Comparison of ENCODE assay signal across 16 cellular contexts in the genomic region with DNA sequence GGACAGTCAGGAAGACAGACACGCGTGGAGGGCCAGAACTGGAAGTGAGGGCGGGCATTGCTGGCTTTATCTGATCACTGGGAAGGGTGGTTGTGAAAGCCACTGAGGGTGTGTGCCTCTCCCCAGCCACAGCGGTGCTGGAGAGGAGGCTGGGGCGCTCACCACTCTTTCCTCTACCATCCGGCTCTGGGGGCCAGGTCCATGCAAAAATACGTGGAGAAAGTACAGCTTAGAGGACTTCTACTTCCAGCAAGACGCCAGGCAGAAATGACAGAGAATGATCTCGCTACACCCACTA.
DNase-seq lines count a peak whose midpoint lies in the region; ATAC-seq, FAIRE-seq and TF ChIP-seq lines count a peak whose summit lies in the region.
"Had no signal": no experiment of that assay in that cellular context is flagged by ENCODE, and none has a peak within 500 bp of the region (broad histone marks: within the 10 kb centered on the region; RNA-seq: fewer than 3 reads in every experiment).

No MANE protein-coding gene starts in this region.

- BruUV-seq in K562 (replicated peaks; lab: Mats Ljungman, UMichigan), result no TSS peak

- no peaks in the 10 kb centered on the region for H3K36me3 ChIP-seq in GM23338 (ENCODE audit: insufficient read depth)
- H3K36me3 ChIP-seq in K562 (ENCODE audit: control insufficient read depth, insufficient read depth, low read length), result no peaks in the 10 kb centered on the region
- no peaks in the 10 kb centered on the region for H3K36me3 ChIP-seq in neural progenitor cell
- H3K36me3 ChIP-seq: HAP-1, MG63 had no signal

- H3K9me3 ChIP-seq in K562 (replicated peaks; ENCODE audit: control insufficient read depth, insufficient read depth, low read depth, low read length), result no peaks in the 10 kb centered on the region
- H3K9me3 ChIP-seq in neural progenitor cell (ENCODE audit: low read depth), result no peaks in the 10 kb centered on the region
- H3K9me3 ChIP-seq: HAP-1, MG63 had no signal

- peak overlapping the region; percentile 50 for H3K27ac Mint-ChIP-seq in activated CD4-positive, alpha-beta T cell treated with anti-CD3 and anti-CD28 coated beads, Interleukin-2, amount 10 ng/mL, durations not matched to agents 7 days and 5 days
- H3K27ac Mint-ChIP-seq in GM23338 (no peak overlapping the region), neural progenitor cell (no peak overlapping the region)
- H3K27ac Mint-ChIP-seq: HFFc6 had no signal

- H3K9me2 ChIP-seq in GM23338 (ENCODE audit: insufficient read depth), result no peaks in the 10 kb centered on the region

- H3K27me3 Mint-ChIP-seq in activated CD4-positive, alpha-beta T cell treated with anti-CD3 and anti-CD28 coated beads, Interleukin-2, amount 10 ng/mL, durations not matched to agents 7 days and 5 days, result no peaks in the 10 kb centered on the region
- H3K27me3 Mint-ChIP-seq in GM23338 (ENCODE audit: insufficient read depth, low read depth, poor library complexity), result peaks cover 13% of the 10 kb centered on the region
- peaks cover 2% of the 10 kb centered on the region for H3K27me3 Mint-ChIP-seq in neural progenitor cell (ENCODE audit: insufficient read depth, low read depth)
- H3K27me3 Mint-ChIP-seq: CD4-positive, CD25-positive, alpha-beta regulatory T cell had no signal

- H3K4me3 Mint-ChIP-seq in activated CD4-positive, alpha-beta T cell treated with anti-CD3 and anti-CD28 coated beads, Interleukin-2, amount 10 ng/mL, durations not matched to agents 7 days and 5 days, result no peak overlapping the region
- no peak overlapping the region for H3K4me3 Mint-ChIP-seq in GM23338
- no peak overlapping the region for H3K4me3 Mint-ChIP-seq in neural progenitor cell
- H3K4me3 Mint-ChIP-seq: CD4-positive, CD25-positive, alpha-beta regulatory T cell; HFFc6 had no signal

- POLR2A ChIA-PET in activated CD4-positive, alpha-beta T cell treated with anti-CD3 and anti-CD28 coated beads, Interleukin-2, amount 10 ng/mL, durations not matched to agents 7 days and 5 days (lab: Charles Lee), result no interaction called here
- POLR2A ChIA-PET in K562 (lab: Yijun Ruan, JAX), result interaction anchor here (0.9 to 1.5 kb wide), 2 partner anchors 10 to 345 kb away, joined by 3 to 4 read pairs; no protein-coding TSS in a partner anchor

- no peak overlapping the region for H3K27ac ChIP-seq in GM23338 (ENCODE audit: low read depth)
- no peak overlapping the region for H3K27ac ChIP-seq in K562 (ENCODE audit: extremely low read depth, low read depth, low read length)
- no peak overlapping the region for H3K27ac ChIP-seq in neural progenitor cell
- H3K27ac ChIP-seq: GM23248, RWPE1 had no signal

- H3K27me3 ChIP-seq in GM23338 (ENCODE audit: insufficient read depth) (no peaks in the 10 kb centered on the region), K562 (ENCODE audit: control insufficient read depth in 2 of 2, insufficient read depth in 2 of 2, low read length in 2 of 2) (peaks cover 28 to 76% of the 10 kb centered on the region in 2 experiments), neural progenitor cell (no peaks in the 10 kb centered on the region)

- H3K4me3 ChIP-seq in GM23338, result no peak overlapping the region
- H3K4me3 ChIP-seq in K562, result no peak overlapping the region
- H3K4me3 ChIP-seq in neural progenitor cell, result no peak overlapping the region
- H3K4me3 ChIP-seq: GM12878, GM23248, HAP-1, MG63 had no signal

- H3K9me1 ChIP-seq in K562 (ENCODE audit: control insufficient read depth, insufficient read depth, low read length), result no peaks in the 10 kb centered on the region

- H3K4me1 ChIP-seq in GM23338 (ENCODE audit: insufficient read depth) (peaks cover 8% of the 10 kb centered on the region), K562 (replicated peaks in 1 of 2; ENCODE audit: control insufficient read depth in 2 of 2, insufficient read depth in 2 of 2, low read length in 2 of 2) (peaks cover 0 to 9% of the 10 kb centered on the region in 2 experiments; a peak in 2 of 5 replicates), neural progenitor cell (no peaks in the 10 kb centered on the region)
- H3K4me1 ChIP-seq: HAP-1 had no signal

- ATAC-seq in GM23338, result peak; percentile 15
- ATAC-seq in K562, result peak; percentile 64

- H4K20me1 ChIP-seq in GM23338 (replicated peaks; ENCODE audit: insufficient read depth) (no peaks in the 10 kb centered on the region), K562 (replicated peaks; ENCODE audit: control insufficient read depth, insufficient read depth, low read length) (peaks cover 4% of the 10 kb centered on the region; the same call in 1 of the 2 replicates), neural progenitor cell (ENCODE audit: low read depth) (no peaks in the 10 kb centered on the region)

- no peaks in the 10 kb centered on the region for H3K36me3 Mint-ChIP-seq in activated CD4-positive, alpha-beta T cell treated with anti-CD3 and anti-CD28 coated beads, Interleukin-2, amount 10 ng/mL, durations not matched to agents 7 days and 5 days (ENCODE audit: low read depth)
- H3K36me3 Mint-ChIP-seq in GM23338 (ENCODE audit: low read depth) (0 out of 3 replicates have a peak, but pooled peaks cover 3% of the 10 kb centered on the region), neural progenitor cell (no peaks in the 10 kb centered on the region)

- in situ Hi-C loops in K562 (cut with MboI), result loop anchor here (5.0 to 10.0 kb wide), 3 partner anchors 179 to 589 kb away; a partner anchor contains a TSS
- in situ Hi-C loops in GM13977 (cut with MboI; ENCODE audit: low pct_unique_long_range_greater_than_20kb, low sequenced_read_pairs, unreplicated experiment), result loop anchor here (10.0 to 25.0 kb wide), 2 partner anchors 186 to 369 kb away; a partner anchor contains a TSS

- peaks cover 4% of the 10 kb centered on the region for H3K4me1 Mint-ChIP-seq in activated CD4-positive, alpha-beta T cell treated with anti-CD3 and anti-CD28 coated beads, Interleukin-2, amount 10 ng/mL, durations not matched to agents 7 days and 5 days
- H3K4me1 Mint-ChIP-seq in GM23338 (peaks cover 19% of the 10 kb centered on the region), neural progenitor cell (peaks cover 5% of the 10 kb centered on the region)
- H3K4me1 Mint-ChIP-seq: CD4-positive, CD25-positive, alpha-beta regulatory T cell had no signal

- H3F3A ChIP-seq in GM23338 (replicated peaks; ENCODE audit: low read depth), result no peaks in the 10 kb centered on the region
- no peaks in the 10 kb centered on the region for H3F3A ChIP-seq in neural progenitor cell (ENCODE audit: low read depth)

- no peaks in the 10 kb centered on the region for H3K9me3 Mint-ChIP-seq in activated CD4-positive, alpha-beta T cell treated with anti-CD3 and anti-CD28 coated beads, Interleukin-2, amount 10 ng/mL, durations not matched to agents 7 days and 5 days
- peaks cover 7% of the 10 kb centered on the region; the same call in 1 of the 3 replicates for H3K9me3 Mint-ChIP-seq in GM23338
- H3K9me3 Mint-ChIP-seq in neural progenitor cell, result no peaks in the 10 kb centered on the region
- H3K9me3 Mint-ChIP-seq: CD4-positive, CD25-positive, alpha-beta regulatory T cell; HFFc6 had no signal

- no peak for TF ChIP-seq RAD21 in K562 (CRISPR knock-in tag; conservative IDR thresholded peaks at IDR 0.05 in 1 of 2, IDR thresholded peaks at IDR 0.05 in 1 of 2)

- intact Hi-C loops in K562 (cut with micrococcal nuclease), result loop anchor here (1.0 to 10.0 kb wide), 4 partner anchors 211 to 509 kb away; no protein-coding TSS in a partner anchor

- FAIRE-seq in K562 (lab: Jason Lieb, UNC), result no peak
- FAIRE-seq: GM12878, HTR-8/SVneo had no signal

- H3K4me2 ChIP-seq in GM23338, result no peak overlapping the region
- peak overlapping the region; percentile 58 for H3K4me2 ChIP-seq in K562 (ENCODE audit: insufficient read depth, low read length)
- no peak overlapping the region for H3K4me2 ChIP-seq in neural progenitor cell

- H3K9ac ChIP-seq in K562 (ENCODE audit: insufficient read depth in 1 of 2, low read depth in 2 of 2, low read length in 2 of 2) (0 out of 4 replicates have a peak overlapping the region, but pooled peaks of 1 of the 2 experiments have one; percentile 7), neural progenitor cell (no peak overlapping the region)
- H3K9ac ChIP-seq: GM23248 had no signal

- H3K79me2 ChIP-seq in GM23338 (replicated peaks; ENCODE audit: insufficient read depth) (no peaks in the 10 kb centered on the region), K562 (ENCODE audit: control insufficient read depth, insufficient read depth, low read length) (no peaks in the 10 kb centered on the region), neural progenitor cell (ENCODE audit: low read depth) (no peaks in the 10 kb centered on the region)

- H2AFZ ChIP-seq in GM23338 (no peak overlapping the region), K562 (ENCODE audit: low read depth, low read length) (peak overlapping the region; percentile 69), neural progenitor cell (replicated peaks) (peak overlapping the region; percentile 81)
- H2AFZ ChIP-seq: GM23248 had no signal

- CTCF ChIA-PET in activated CD4-positive, alpha-beta T cell treated with anti-CD3 and anti-CD28 coated beads, Interleukin-2, amount 10 ng/mL, durations not matched to agents 7 days and 5 days (lab: Charles Lee), result interaction anchor here (0.7 to 1.9 kb wide), 4 partner anchors 9 to 387 kb away, joined by 3 to 6 read pairs (median 4); no protein-coding TSS in a partner anchor
- CTCF ChIA-PET in K562 (lab: Yijun Ruan, JAX; ENCODE audit: low intra/inter-chr PET ratio), result interaction anchor here (1.0 to 3.2 kb wide), 5 partner anchors 212 to 368 kb away, joined by 3 to 20 read pairs (median 4); no protein-coding TSS in a partner anchor

- TF ChIP-seq CTCF in GM23338 (conservative IDR thresholded peaks at IDR 0.05; ENCODE audit: low read depth in 2 of 2) (no peak), K562 (IDR thresholded peaks at IDR 0.05 in 2 of 3, conservative IDR thresholded peaks at IDR 0.05 in 1 of 3; ENCODE audit: insufficient read depth in 2 of 3, low read depth in 1 of 3, low read length in 3 of 3) (no peak), neural progenitor cell (IDR thresholded peaks at IDR 0.05) (no peak), GM13977 (IDR thresholded peaks at IDR 0.05; ENCODE audit: extremely low read depth, insufficient read depth, missing control alignments) (no peak)

- WGBS in K562 (ENCODE audit: insufficient coverage, low coverage, missing lambda C conversion rate), result 6% methylated on average over 9 of the region's 9 CpGs

- TF ChIP-seq POLR2A in K562 (conservative IDR thresholded peaks at IDR 0.05), result no peak

- no peak for DNase-seq in activated CD4-positive, alpha-beta T cell treated with anti-CD3 and anti-CD28 coated beads, Interleukin-2, amount 10 ng/mL, durations not matched to agents 7 days and 5 days
- no peak for DNase-seq in activated CD4-positive, alpha-beta T cell treated with anti-CD3 and anti-CD28 coated beads for 1 hour
- DNase-seq in GM23338 (ENCODE audit: low spot score) (no peak), K562 (ENCODE audit: extremely low read depth in 1 of 4, low spot score in 3 of 4) (peak in 1 of 4 experiments; percentile 32), neural progenitor cell (ENCODE audit: low spot score) (no peak), SKM-1 treated with dmso at 0.1 percent for 144 hours (lab: John Stamatoyannopoulos, UW; ENCODE audit: unreplicated experiment) (no peak), COLO668 (lab: John Stamatoyannopoulos, UW; ENCODE audit: unreplicated experiment) (no peak), GM13977 (ENCODE audit: low spot score) (no peak)

- TF ChIP-seq EP300 in K562 (IDR thresholded peaks at IDR 0.05; ENCODE audit: low read length), result no peak
